ENCODE assay signal across 11 cellular contexts in the genomic region with DNA sequence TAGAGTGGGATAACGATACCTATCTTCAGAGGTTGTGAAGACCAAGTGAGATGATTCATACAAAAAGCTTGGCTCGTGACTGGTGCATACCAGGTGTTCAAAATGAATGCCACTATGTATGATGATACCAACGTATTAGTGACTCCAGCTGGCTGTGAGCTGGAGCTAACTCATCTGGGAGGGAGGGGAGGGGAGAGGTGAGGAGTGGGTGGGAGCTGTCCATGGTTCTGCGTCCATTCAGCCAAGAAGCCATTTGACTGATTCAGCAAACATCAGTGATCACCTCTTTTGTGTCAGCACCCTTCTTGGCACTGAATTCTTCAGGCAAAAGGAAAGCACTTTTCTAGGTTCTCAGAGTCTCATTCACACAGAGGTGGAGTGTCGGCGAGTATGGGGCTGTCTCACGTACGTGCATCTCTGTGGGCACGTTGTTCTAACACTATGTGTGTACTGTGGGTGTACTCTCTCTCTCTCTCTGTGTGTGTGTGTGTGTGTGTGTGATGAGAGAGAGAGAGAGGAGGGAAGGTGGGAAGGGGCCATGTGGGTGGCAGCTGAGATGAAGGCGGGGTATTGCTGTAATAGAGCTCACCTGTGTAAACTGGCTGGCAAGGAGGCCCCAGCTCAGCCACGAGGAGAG.
A peak's percentile ranks its signal among the peaks of the same experiment; 100 is the strongest.
DNase-seq lines count a peak whose midpoint lies in the region; ATAC-seq, FAIRE-seq and TF ChIP-seq lines count a peak whose summit lies in the region.
"Had no signal": no experiment of that assay in that cellular context is flagged by ENCODE, and none has a peak within 500 bp of the region (broad histone marks: within the 10 kb centered on the region; RNA-seq: fewer than 3 reads in every experiment).

No MANE protein-coding gene starts in this region.

- H3K9me3 ChIP-seq in GM12878 (replicated peaks; ENCODE audit: control insufficient read depth, insufficient read depth, low read length) (no peaks in the 10 kb centered on the region), left lung (no peaks in the 10 kb centered on the region)
- H3K9me3 ChIP-seq: SJSA1 had no signal

- no peak for TF ChIP-seq CTCF in GM12878 (IDR thresholded peaks at IDR 0.05 in 2 of 3, conservative IDR thresholded peaks at IDR 0.05 in 1 of 3; ENCODE audit: control insufficient read depth in 2 of 3, extremely low read depth in 1 of 3, insufficient read depth in 1 of 3, low read depth in 3 of 3, low read length in 3 of 3)
- TF ChIP-seq CTCF in left lung (IDR thresholded peaks at IDR 0.05) = no peak

- 46% methylated on average over 11 of the region's 11 CpGs for WGBS in GM12878 (ENCODE audit: insufficient coverage, insufficient replicate concordance, low lambda C conversion rate, missing lambda C conversion rate)

- H3K9ac ChIP-seq in GM12878 (ENCODE audit: control insufficient read depth, insufficient read depth, low read length) = no peak overlapping the region

- no peak for FAIRE-seq in GM12878 (lab: Jason Lieb, UNC)
- FAIRE-seq: GM12891 had no signal

- RAD21 ChIA-PET in GM12878 (lab: Charles Lee; ENCODE audit: unreplicated experiment) = no interaction called here

- no TSS peak for BruUV-seq in GM12878 (replicated peaks; lab: Mats Ljungman, UMichigan)

- H3K27me3 ChIP-seq in GM12878 (replicated peaks in 1 of 2; ENCODE audit: control insufficient read depth in 2 of 2, insufficient read depth in 2 of 2, low read length in 1 of 2) (peaks cover 0 to 3% of the 10 kb centered on the region in 2 experiments; a peak in 2 of 4 replicates), left lung (peaks cover 0 to 10% of the 10 kb centered on the region in 2 donors)
- H3K27me3 ChIP-seq: SJSA1 had no signal

- POLR2A ChIA-PET in GM12878 (lab: Charles Lee) = no interaction called here

- H3K36me3 ChIP-seq in GM12878 (ENCODE audit: control insufficient read depth in 2 of 2, insufficient read depth in 2 of 2, low read length in 1 of 2) (no peaks in the 10 kb centered on the region), left lung (no peaks in the 10 kb centered on the region)
- H3K36me3 ChIP-seq: SJSA1 had no signal

- no peaks in the 10 kb centered on the region for H3K79me2 ChIP-seq in GM12878 (ENCODE audit: control insufficient read depth, insufficient read depth, low read length)

- no peak overlapping the region for H2AFZ ChIP-seq in GM12878 (ENCODE audit: control insufficient read depth, low read depth, low read length)

- in situ Hi-C loops in GM12878 (cut with MboI) = no loop called here

- DNase-seq in NCI-H146 (lab: John Stamatoyannopoulos, UW) (peak; percentile 49), NCI-H146 treated with DMSO at 0.1 percent for 48 hours (lab: John Stamatoyannopoulos, UW; ENCODE audit: unreplicated experiment) (no peak), LHCN-M2 (ENCODE audit: low read depth) (peak; percentile 53), GM12878 (ENCODE audit: low read depth, low spot score) (no peak), left lung (no peak), COLO668 (lab: John Stamatoyannopoulos, UW; ENCODE audit: unreplicated experiment) (no peak), AG08396 (ENCODE audit: low spot score) (no peak), sciatic nerve (ENCODE audit: low spot score) (no peak)
- DNase-seq: naive thymus-derived CD8-positive, alpha-beta T cell had no signal

- no peak; the same call in 2 of the 3 replicates for ATAC-seq in GM12878
- peak; percentile 42 for ATAC-seq in left lung
- ATAC-seq in sciatic nerve = no peak
- ATAC-seq: naive thymus-derived CD8-positive, alpha-beta T cell had no signal

- no peaks in the 10 kb centered on the region for H4K20me1 ChIP-seq in GM12878 (ENCODE audit: control insufficient read depth, insufficient read depth)

- TF ChIP-seq POLR2A in GM12878 (IDR thresholded peaks at IDR 0.05; ENCODE audit: low read depth, low read length) = no peak

- intact Hi-C loops in GM12878 (cut with micrococcal nuclease; ENCODE audit: unreplicated experiment) = no loop called here
- intact Hi-C loops in left lung (cut with DNase I) = no loop called here
- intact Hi-C loops in sciatic nerve (cut with DNase I) = no loop called here

- H3K4me3 ChIP-seq in GM12878 = no peak overlapping the region
- no peak overlapping the region for H3K4me3 ChIP-seq in left lung
- H3K4me3 ChIP-seq: SJSA1 had no signal

- SMC1A ChIA-PET in GM12878 (lab: Charles Lee; ENCODE audit: uncharacterized antibody, unreplicated experiment) = no interaction called here

- TF ChIP-seq RAD21 in GM12878 (IDR thresholded peaks at IDR 0.05; ENCODE audit: insufficient read depth, low read depth, low read length) = no peak

- CTCF ChIA-PET in GM12878 (lab: Yijun Ruan, JAX) = interaction anchor here (1.1 to 2.4 kb wide), 2 partner anchors 9 to 44 kb away, joined by 3 to 5 read pairs; no protein-coding TSS in a partner anchor

- no peak overlapping the region for H3K27ac ChIP-seq in GM12878 (ENCODE audit: control insufficient read depth, insufficient read depth)
- no peak overlapping the region for H3K27ac ChIP-seq in left lung
- H3K27ac ChIP-seq: SJSA1 had no signal

- H3K4me2 ChIP-seq in GM12878 (ENCODE audit: control insufficient read depth, insufficient read depth) = no peak overlapping the region

- no peak for TF ChIP-seq EP300 in GM12878 (IDR thresholded peaks at IDR 0.05; ENCODE audit: borderline replicate concordance in 1 of 2, control insufficient read depth in 1 of 2, low read depth in 2 of 2, low read length in 2 of 2)

- no peaks in the 10 kb centered on the region for H3K4me1 ChIP-seq in GM12878 (ENCODE audit: control insufficient read depth, insufficient read depth, low read length)
- no peaks in the 10 kb centered on the region for H3K4me1 ChIP-seq in left lung
- H3K4me1 ChIP-seq: SJSA1 had no signal

TF ChIP-seq in GM12878, 131 proteins besides CTCF, POLR2A, EP300 and RAD21:
- TF ChIP-seq CREB1 (IDR thresholded peaks at IDR 0.05; ENCODE audit: low read depth) = no peak
- TF ChIP-seq, protein P1, sequence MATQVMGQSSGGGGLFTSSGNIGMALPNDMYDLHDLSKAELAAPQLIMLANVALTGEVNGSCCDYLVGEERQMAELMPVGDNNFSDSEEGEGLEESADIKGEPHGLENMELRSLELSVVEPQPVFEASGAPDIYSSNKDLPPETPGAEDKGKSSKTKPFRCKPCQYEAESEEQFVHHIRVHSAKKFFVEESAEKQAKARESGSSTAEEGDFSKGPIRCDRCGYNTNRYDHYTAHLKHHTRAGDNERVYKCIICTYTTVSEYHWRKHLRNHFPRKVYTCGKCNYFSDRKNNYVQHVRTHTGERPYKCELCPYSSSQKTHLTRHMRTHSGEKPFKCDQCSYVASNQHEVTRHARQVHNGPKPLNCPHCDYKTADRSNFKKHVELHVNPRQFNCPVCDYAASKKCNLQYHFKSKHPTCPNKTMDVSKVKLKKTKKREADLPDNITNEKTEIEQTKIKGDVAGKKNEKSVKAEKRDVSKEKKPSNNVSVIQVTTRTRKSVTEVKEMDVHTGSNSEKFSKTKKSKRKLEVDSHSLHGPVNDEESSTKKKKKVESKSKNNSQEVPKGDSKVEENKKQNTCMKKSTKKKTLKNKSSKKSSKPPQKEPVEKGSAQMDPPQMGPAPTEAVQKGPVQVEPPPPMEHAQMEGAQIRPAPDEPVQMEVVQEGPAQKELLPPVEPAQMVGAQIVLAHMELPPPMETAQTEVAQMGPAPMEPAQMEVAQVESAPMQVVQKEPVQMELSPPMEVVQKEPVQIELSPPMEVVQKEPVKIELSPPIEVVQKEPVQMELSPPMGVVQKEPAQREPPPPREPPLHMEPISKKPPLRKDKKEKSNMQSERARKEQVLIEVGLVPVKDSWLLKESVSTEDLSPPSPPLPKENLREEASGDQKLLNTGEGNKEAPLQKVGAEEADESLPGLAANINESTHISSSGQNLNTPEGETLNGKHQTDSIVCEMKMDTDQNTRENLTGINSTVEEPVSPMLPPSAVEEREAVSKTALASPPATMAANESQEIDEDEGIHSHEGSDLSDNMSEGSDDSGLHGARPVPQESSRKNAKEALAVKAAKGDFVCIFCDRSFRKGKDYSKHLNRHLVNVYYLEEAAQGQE (IDR thresholded peaks at IDR 0.05; ENCODE audit: low read depth, low read length) = peak; percentile 92
- peak in 1 of 2 experiments; percentile 87; a peak in 2 of 3 replicates for TF ChIP-seq EGR1 (IDR thresholded peaks at IDR 0.05; ENCODE audit: borderline replicate concordance in 1 of 2, low read depth in 2 of 2, low read length in 2 of 2)

Comparison
In these comparisons a context has a peak if more than half of its experiments do, and no peak if none do; other contexts are left out.
1. DNase-seq: peak in NCI-H146 (single experiment) and LHCN-M2 (single experiment); none in NCI-H146 treated with DMSO at 0.1 percent for 48 hours (single experiment), GM12878 (single experiment), left lung (0 of 2), COLO668 (single experiment), AG08396 (single experiment) and sciatic nerve (single experiment).